Comparison of ENCODE assay signal across 1 cellular context in genomic region chr19:19515764-19516519, GRCh38.
TF ChIP-seq lines count a peak whose summit lies in the region.

Gene NDUFA13, plus strand, starts transcription at chr19:19516225. Its CDS starts 14 bp downstream, at chr19:19516239.

TF ChIP-seq in HepG2, 621 proteins besides CTCF, POLR2A, EP300 and RAD21 (continued from another document and continues in another):
- TF ChIP-seq GABPA (IDR thresholded peaks at IDR 0.05; ENCODE audit: low read depth, low read length) (peak; percentile 97), GABPA (CRISPR knock-in tag; IDR thresholded peaks at IDR 0.05; ENCODE audit: low read depth) (peak; percentile 100), GTF3A (CRISPR knock-in tag; conservative IDR thresholded peaks at IDR 0.05) (no peak), PAX8 (CRISPR knock-in tag; IDR thresholded peaks at IDR 0.05; ENCODE audit: borderline replicate concordance) (peak; percentile 79; the same call in 1 of the 2 replicates), E2F5 (CRISPR knock-in tag; conservative IDR thresholded peaks at IDR 0.05) (peak; percentile 59; the same call in 1 of the 2 replicates), ZNF598 (CRISPR knock-in tag; IDR thresholded peaks at IDR 0.05; ENCODE audit: borderline replicate concordance) (no peak), GRHL1 (CRISPR knock-in tag; conservative IDR thresholded peaks at IDR 0.05) (no peak), CBX5 (CRISPR knock-in tag; IDR thresholded peaks at IDR 0.05; ENCODE audit: borderline replicate concordance) (peak; percentile 59; the same call in 1 of the 2 replicates), NFYC (CRISPR knock-in tag; IDR thresholded peaks at IDR 0.05) (no peak), ZNF576 (CRISPR knock-in tag; IDR thresholded peaks at IDR 0.05) (no peak; the same call in 1 of the 2 replicates), ZNF550 (CRISPR knock-in tag; IDR thresholded peaks at IDR 0.05; ENCODE audit: borderline replicate concordance) (no peak), ZNF121 (CRISPR knock-in tag; IDR thresholded peaks at IDR 0.05) (peak; percentile 34; the same call in 1 of the 2 replicates), ZNF775 (CRISPR knock-in tag; IDR thresholded peaks at IDR 0.05; ENCODE audit: borderline replicate concordance) (0 out of 2 replicates have a peak, but pooled peaks have one; percentile 73), ZNF713 (CRISPR knock-in tag; IDR thresholded peaks at IDR 0.05) (no peak), ZNF687 (CRISPR knock-in tag; IDR thresholded peaks at IDR 0.05) (peak; percentile 90), ASH2L (IDR thresholded peaks at IDR 0.05; ENCODE audit: insufficient read length, low read depth, low read length) (peak; percentile 89), THAP11 (CRISPR knock-in tag; IDR thresholded peaks at IDR 0.05) (peak; percentile 93), PRDM15 (CRISPR knock-in tag; IDR thresholded peaks at IDR 0.05) (peak; percentile 79; the same call in 1 of the 2 replicates), NONO (IDR thresholded peaks at IDR 0.05) (no peak), NONO (CRISPR knock-in tag; conservative IDR thresholded peaks at IDR 0.05) (peak; percentile 88), ZNF18 (CRISPR knock-in tag; IDR thresholded peaks at IDR 0.05; ENCODE audit: insufficient replicate concordance) (peak; percentile 43), ATF7-NPFF (CRISPR knock-in tag; IDR thresholded peaks at IDR 0.05; ENCODE audit: low read depth) (peak; percentile 63; the same call in 1 of the 2 replicates), ZNF850 (CRISPR knock-in tag; conservative IDR thresholded peaks at IDR 0.05) (no peak), ZNF24 (IDR thresholded peaks at IDR 0.05) (no peak), ZHX1 (CRISPR knock-in tag; IDR thresholded peaks at IDR 0.05; ENCODE audit: low read depth) (peak; percentile 95), IKZF4 (CRISPR knock-in tag; IDR thresholded peaks at IDR 0.05; ENCODE audit: borderline replicate concordance, low read depth, not compliant biosample characterization) (peak; percentile 67), PRMT3 (CRISPR knock-in tag; IDR thresholded peaks at IDR 0.05; ENCODE audit: borderline replicate concordance, low read depth) (0 out of 2 replicates have a peak, but pooled peaks have one; percentile 62), ZNF326 (CRISPR knock-in tag; IDR thresholded peaks at IDR 0.05; ENCODE audit: borderline replicate concordance) (no peak), ELF1 (CRISPR knock-in tag; IDR thresholded peaks at IDR 0.05) (peak; percentile 100), ZNF136 (CRISPR knock-in tag; IDR thresholded peaks at IDR 0.05; ENCODE audit: low read depth) (0 out of 2 replicates have a peak, but pooled peaks have one; percentile 34), ZC3H13 (CRISPR knock-in tag; IDR thresholded peaks at IDR 0.05) (0 out of 2 replicates have a peak, but pooled peaks have one; percentile 66), ZFX (CRISPR knock-in tag; IDR thresholded peaks at IDR 0.05; ENCODE audit: low read depth) (peak; percentile 96), LCORL (IDR thresholded peaks at IDR 0.05) (no peak), LCORL (CRISPR knock-in tag; IDR thresholded peaks at IDR 0.05) (no peak), ZNF468 (CRISPR knock-in tag; IDR thresholded peaks at IDR 0.05) (no peak), ZNF547 (CRISPR knock-in tag; IDR thresholded peaks at IDR 0.05) (peak; percentile 60; the same call in 1 of the 2 replicates), ZNF44 (CRISPR knock-in tag; IDR thresholded peaks at IDR 0.05) (0 out of 2 replicates have a peak, but pooled peaks have one; percentile 71), RELA (CRISPR knock-in tag; IDR thresholded peaks at IDR 0.05) (no peak), ZNF552 (CRISPR knock-in tag; IDR thresholded peaks at IDR 0.05; ENCODE audit: borderline replicate concordance) (no peak), ZNF557 (CRISPR knock-in tag; IDR thresholded peaks at IDR 0.05) (no peak), SIN3A (IDR thresholded peaks at IDR 0.05; ENCODE audit: borderline replicate concordance, low read depth, low read length) (peak; percentile 91), ZNF589 (CRISPR knock-in tag; conservative IDR thresholded peaks at IDR 0.05) (0 out of 2 replicates have a peak, but pooled peaks have one; percentile 19), ZNF331 (CRISPR knock-in tag; IDR thresholded peaks at IDR 0.05) (peak; percentile 89)
